14 cellular contexts compared by ENCODE assay signal in genomic region chr4:80074059-80074458, GRCh38. TPM values are rescaled to one million over a fixed set of nuclear protein-coding genes. Genes with fewer than 3 reads are reported as not detected.
DNase-seq lines count a peak whose midpoint lies in the region; ATAC-seq, FAIRE-seq and TF ChIP-seq lines count a peak whose summit lies in the region.
"Had no signal": no experiment of that assay in that cellular context is flagged by ENCODE, and none has a peak within 500 bp of the region (broad histone marks: within the 10 kb centered on the region; RNA-seq: fewer than 3 reads in every experiment).

No MANE protein-coding gene starts in this region.

- peak overlapping the region; percentile 96 for H3K4me3 Mint-ChIP-seq in T-helper 1 cell treated with Interleukin-12 subunit alpha and Interleukin-12 subunit beta and Interleukin-4 antibody, amounts not matched to agents 30 μg/mL and 1 μg/mL, for 36 hours

- TF ChIP-seq POLR2A in stomach (IDR thresholded peaks at IDR 0.05): no peak

- H3K27ac ChIP-seq in keratinocyte (ENCODE audit: control insufficient read depth, insufficient read depth, low read length) (peak overlapping the region; percentile 83), stomach (peak overlapping the region in 3 of 5 donors; percentile 91 to 94 (median 91))
- H3K27ac ChIP-seq: 22Rv1, parathyroid adenoma had no signal

- H3K36me3 ChIP-seq in keratinocyte (ENCODE audit: control insufficient read depth in 2 of 2, extremely low read depth in 1 of 2, insufficient read depth in 2 of 2, low read length in 2 of 2) (peaks cover 0 to 9% of the 10 kb centered on the region in 2 experiments), stomach (peaks cover 0 to 4% (median 2%) of the 10 kb centered on the region in 4 donors)
- H3K36me3 ChIP-seq: HAP-1 had no signal

- FAIRE-seq in keratinocyte (lab: Jason Lieb, UNC) (no peak), HTR-8/SVneo (lab: Jason Lieb, UNC) (no peak)
- FAIRE-seq: endothelial cell of umbilical vein had no signal

- dilution Hi-C loops in keratinocyte (cut with MboI; ENCODE audit: extremely low pct_ligation_motif_present, low sequenced_read_pairs): no loop called here

- H3K9me3 ChIP-seq in keratinocyte (ENCODE audit: control insufficient read depth, low read depth, low read length) (no peaks in the 10 kb centered on the region), stomach (no peaks in the 10 kb centered on the region)
- H3K9me3 ChIP-seq: HAP-1 had no signal

- peak overlapping the region; percentile 84 for H3K27ac Mint-ChIP-seq in T-helper 1 cell treated with Interleukin-12 subunit alpha and Interleukin-12 subunit beta and Interleukin-4 antibody, amounts not matched to agents 30 μg/mL and 1 μg/mL, for 36 hours

- no peaks in the 10 kb centered on the region for H3K27me3 ChIP-seq in keratinocyte (ENCODE audit: control insufficient read depth, extremely low read depth, insufficient read depth, low read length)
- no peaks in the 10 kb centered on the region for H3K27me3 ChIP-seq in stomach

- peak overlapping the region; percentile 10 for H3K4me2 ChIP-seq in keratinocyte (ENCODE audit: control insufficient read depth, extremely low read depth, insufficient read depth, low read depth, low read length)

- H3K4me1 Mint-ChIP-seq in T-helper 1 cell treated with Interleukin-12 subunit alpha and Interleukin-12 subunit beta and Interleukin-4 antibody, amounts not matched to agents 30 μg/mL and 1 μg/mL, for 36 hours (ENCODE audit: low read depth): peaks cover 68% of the 10 kb centered on the region

- H3K79me2 ChIP-seq in keratinocyte (ENCODE audit: control insufficient read depth, insufficient read depth, low read length): peaks cover 37% of the 10 kb centered on the region
- H3K79me2 ChIP-seq: parathyroid adenoma had no signal

- intact Hi-C loops in stomach (cut with DNase I; ENCODE audit: low total_unique reads): no loop called here

- ATAC-seq in SK-N-SH treated with all-trans-retinoic acid at 6 μM for 48 hours (no peak), HG02970 (IDR thresholded peaks at IDR 0.05; ENCODE audit: low FRiP score, unreplicated experiment) (no peak)

- H3K9ac ChIP-seq in keratinocyte (ENCODE audit: control insufficient read depth, extremely low read depth, insufficient read depth, low read length): no peak overlapping the region
- H3K9ac ChIP-seq: parathyroid adenoma had no signal

- no peaks in the 10 kb centered on the region for H3K27me3 Mint-ChIP-seq in T-helper 1 cell treated with Interleukin-12 subunit alpha and Interleukin-12 subunit beta and Interleukin-4 antibody, amounts not matched to agents 30 μg/mL and 1 μg/mL, for 36 hours (ENCODE audit: low read depth)

- TF ChIP-seq EP300 in stomach (IDR thresholded peaks at IDR 0.05): no peak

- no peaks in the 10 kb centered on the region for H4K20me1 ChIP-seq in keratinocyte (ENCODE audit: control insufficient read depth, extremely low read depth, insufficient read depth, low read length)

- TF ChIP-seq CTCF in keratinocyte (optimal IDR thresholded peaks at IDR 0.05 in 1 of 3, IDR thresholded peaks at IDR 0.05 in 1 of 3, conservative IDR thresholded peaks at IDR 0.05 in 1 of 3; ENCODE audit: extremely low read depth in 1 of 3, insufficient read depth in 2 of 3, low read length in 3 of 3) (no peak), stomach (IDR thresholded peaks at IDR 0.05) (no peak)

- H3K9me3 Mint-ChIP-seq in T-helper 1 cell treated with Interleukin-12 subunit alpha and Interleukin-12 subunit beta and Interleukin-4 antibody, amounts not matched to agents 30 μg/mL and 1 μg/mL, for 36 hours: peaks cover 8% of the 10 kb centered on the region

- peaks cover 55% of the 10 kb centered on the region for H3K4me1 ChIP-seq in keratinocyte (ENCODE audit: control insufficient read depth, extremely low read depth, insufficient read depth, low read length)
- peaks cover 5 to 52% (median 33%) of the 10 kb centered on the region in 4 donors for H3K4me1 ChIP-seq in stomach

- H3K4me3 ChIP-seq in keratinocyte (ENCODE audit: control insufficient read depth in 2 of 3, extremely low read depth in 1 of 3, insufficient read depth in 2 of 3, low read depth in 1 of 3, low read length in 3 of 3): no peak overlapping the region
- no peak overlapping the region for H3K4me3 ChIP-seq in stomach
- H3K4me3 ChIP-seq: HAP-1 had no signal

- no peak overlapping the region for H2AFZ ChIP-seq in keratinocyte (ENCODE audit: control insufficient read depth, low read length)

- H3K9me1 ChIP-seq in keratinocyte (ENCODE audit: control insufficient read depth, extremely low read depth, insufficient read depth, low read length): no peaks in the 10 kb centered on the region

- DNase-seq in T-helper 1 cell (no peak), keratinocyte (ENCODE audit: low read depth, low spot score) (no peak), stomach (no peak), HPDE6-E6E7 (ENCODE audit: extremely low spot score) (no peak), HTR-8/SVneo (ENCODE audit: insufficient read length, low spot score) (no peak)
- DNase-seq: EL, NCI-H1092 treated with DMSO at 0.1 percent for 48 hours had no signal

- H3K36me3 Mint-ChIP-seq in T-helper 1 cell treated with Interleukin-12 subunit alpha and Interleukin-12 subunit beta and Interleukin-4 antibody, amounts not matched to agents 30 μg/mL and 1 μg/mL, for 36 hours (ENCODE audit: low read depth): peaks cover 26% of the 10 kb centered on the region

TF ChIP-seq in SK-N-SH treated with all-trans-retinoic acid at 6 μM for 48 hours, 23 proteins besides CTCF, POLR2A, EP300 and RAD21:
- TF ChIP-seq OSR1 (CRISPR knock-in tag; IDR thresholded peaks at IDR 0.05): no peak
- TF ChIP-seq ISL1 (CRISPR knock-in tag; IDR thresholded peaks at IDR 0.05): 0 out of 2 replicates have a peak, but pooled peaks have one; percentile 19
TF ChIP-seq in SK-N-SH treated with all-trans-retinoic acid at 6 μM for 48 hours: peak in this region for 1.

RNA-seq across cellular contexts. Expression of gene ANTXR2, which starts 1.0 kb away (rescaled TPM):
- polyA plus RNA-seq in keratinocyte (41.3 to 109 TPM (median 89.1 TPM) in 3 replicates), stomach (10 to 100 TPM in 2 of 3 donors, 1 to 10 TPM in 1; 8.3 to 19.0 (median 10.5) TPM)
- 36.7 TPM for polyA plus RNA-seq in keratinocyte (2011; ENCODE audit: low read depth)
- polyA plus RNA-seq in keratinocyte (2011; cell fraction: cytosol; rRNA removed): 22.9 and 39.5 TPM in 2 replicates
- 109 and 142 TPM in 2 replicates for polyA plus RNA-seq in keratinocyte (2011; cell fraction: nucleus; rRNA removed)
- polyA plus RNA-seq in keratinocyte (2012; ENCODE audit: low replicate concordance): 23.2 and 154 TPM in 2 replicates
- polyA minus RNA-seq in keratinocyte: 25.4 to 104 TPM (median 30.3 TPM) in 3 replicates
- 18.2 TPM for polyA minus RNA-seq in keratinocyte (2011; cell fraction: cytosol; rRNA and poly(A)+ RNA removed)
- 93.2 and 218 TPM in 2 replicates for polyA minus RNA-seq in keratinocyte (2011; cell fraction: nucleus; rRNA and poly(A)+ RNA removed)
- total RNA-seq in stomach: 100 to 1,000 TPM in 2 of 5 donors, 10 to 100 TPM in 3; 30.3 to 116 (median 69.2) TPM
